8 cellular contexts compared by ENCODE assay signal in the genomic region with DNA sequence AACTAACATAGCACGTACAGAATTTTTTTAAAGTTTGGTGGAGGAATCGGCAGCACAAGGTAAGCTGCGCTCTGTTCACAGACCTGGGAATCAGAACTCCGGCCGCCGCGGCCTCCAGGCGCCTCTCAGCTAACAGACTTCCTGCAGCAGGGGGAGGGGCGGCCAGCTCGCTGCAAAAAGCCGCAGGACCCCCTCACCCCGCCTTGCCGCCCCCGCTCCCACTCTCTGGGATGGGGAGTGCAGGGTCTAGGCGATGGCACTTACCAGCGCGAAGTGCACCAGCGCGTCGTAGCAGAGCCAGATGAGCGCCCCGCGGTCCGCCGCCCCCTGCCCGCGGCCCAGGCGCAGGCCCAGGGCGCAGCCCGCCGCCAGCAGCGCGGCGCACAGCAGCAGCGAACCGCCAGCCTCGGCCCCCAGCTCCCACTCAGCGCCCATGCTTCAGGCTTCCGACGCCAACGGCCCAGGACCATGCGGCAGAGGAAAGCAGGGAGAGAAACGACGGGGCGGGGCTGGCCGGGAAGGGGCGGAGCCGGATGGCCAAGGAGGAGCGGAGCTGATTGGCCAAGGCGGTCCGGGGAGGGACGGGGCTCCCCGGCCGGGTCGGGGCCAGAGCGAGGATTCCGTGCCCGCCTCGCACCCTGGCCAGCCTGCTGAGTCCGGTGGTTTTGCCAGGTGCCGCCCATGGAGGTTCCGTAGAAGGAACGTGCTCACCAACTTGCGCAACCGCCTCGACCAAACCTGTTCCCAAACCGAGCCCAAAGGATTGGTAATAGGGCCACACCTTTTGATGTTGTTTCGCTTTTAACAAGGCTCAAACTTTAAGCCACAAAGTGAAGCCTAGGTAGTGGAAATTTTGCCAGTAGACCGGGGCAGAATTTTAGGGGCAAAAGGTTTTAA. TPM values are rescaled to one million over a fixed set of nuclear protein-coding genes. Genes with fewer than 3 reads are reported as not detected.
A peak's percentile ranks its signal among the peaks of the same experiment; 100 is the strongest.
DNase-seq lines count a peak whose midpoint lies in the region; ATAC-seq, FAIRE-seq and TF ChIP-seq lines count a peak whose summit lies in the region.

EBPL (minus strand) TSS at position 497 of the 897 bp plus-strand sequence; CDS start at position 435, 62 bp downstream.

- DNase-seq in NCI-H2171 (lab: John Stamatoyannopoulos, UW), result peak; percentile 84
- DNase-seq in WERI-Rb-1, result peak; percentile 90
- peak; percentile 90 to 92 for DNase-seq in breast epithelium (ENCODE audit: low spot score in 2 of 2)
- DNase-seq in iPS-NIHi11 (ENCODE audit: low spot score), result peak; percentile 99
- DNase-seq in small intestine, result peak; percentile 91

- peak within 1 kb of the TSS; percentile 84 for H3K4me3 ChIP-seq in ACC112 (ENCODE audit: low read depth, low read length)
- H3K4me3 ChIP-seq in WERI-Rb-1 (ENCODE audit: low read depth, low read length), result peak within 1 kb of the TSS; percentile 69
- peak within 1 kb of the TSS; percentile 62 to 96 (median 78) for H3K4me3 ChIP-seq in breast epithelium
- peak within 1 kb of the TSS; percentile 85 to 86 for H3K4me3 ChIP-seq in small intestine (ENCODE audit: low read depth in 1 of 2, low read length in 2 of 2)

- H3K36me3 ChIP-seq in ACC112 (ENCODE audit: insufficient read depth, low read length) (peaks cover 10% of the 10 kb centered on the region), WERI-Rb-1 (no peaks in the 10 kb centered on the region; the same call in 1 of the 2 replicates), breast epithelium (no peaks in the 10 kb centered on the region), small intestine (ENCODE audit: control insufficient read depth in 2 of 2, insufficient read depth in 2 of 2, low read length in 2 of 2) (peaks cover 0 to under 1% of the 10 kb centered on the region in 2 donors)

- no peaks in the 10 kb centered on the region for H3K27me3 ChIP-seq in ACC112 (ENCODE audit: insufficient read depth, low read length)
- H3K27me3 ChIP-seq in WERI-Rb-1 (ENCODE audit: insufficient read depth, low read depth, severe bottlenecking), result no peaks in the 10 kb centered on the region
- H3K27me3 ChIP-seq in breast epithelium, result no peaks in the 10 kb centered on the region
- H3K27me3 ChIP-seq in small intestine (ENCODE audit: control insufficient read depth in 2 of 2, insufficient read depth in 2 of 2, low read length in 2 of 2), result no peaks in the 10 kb centered on the region

- FAIRE-seq in small intestine (lab: Jason Lieb, UNC), result no peak

- WGBS in small intestine, 3 donors, result 0 to 1% (median 1%) methylated on average over 46 to 69 of the region's 69 CpGs

- peaks cover 14% of the 10 kb centered on the region for H3K4me1 ChIP-seq in ACC112 (ENCODE audit: control insufficient read depth, insufficient read depth, low read length, unreplicated experiment)
- H3K4me1 ChIP-seq in breast epithelium, result no peaks in the 10 kb centered on the region
- H3K4me1 ChIP-seq in small intestine (ENCODE audit: control insufficient read depth in 2 of 2, insufficient read depth in 1 of 2, low read depth in 1 of 2, low read length in 1 of 2), result peaks cover 0 to 6% of the 10 kb centered on the region in 2 donors

- H3K79me2 ChIP-seq in ACC112 (ENCODE audit: control insufficient read depth, insufficient read depth, low read length, unreplicated experiment), result peaks cover 40% of the 10 kb centered on the region

- intact Hi-C loops in breast epithelium (cut with DNase I; ENCODE audit: low total_unique reads), result loop anchor here (10.0 kb wide), 1 partner anchor 104 kb away; the partner anchor contains the start of gene KPNA3

- peak; percentile 17 for TF ChIP-seq POLR2A in breast epithelium (IDR thresholded peaks at IDR 0.05)

- H2AFZ ChIP-seq in ACC112 (ENCODE audit: low read length, unreplicated experiment), result peak within 1 kb of the TSS; percentile 78

- H3K9me3 ChIP-seq in WERI-Rb-1 (ENCODE audit: severe bottlenecking) (no peaks in the 10 kb centered on the region), breast epithelium (no peaks in the 10 kb centered on the region), small intestine (ENCODE audit: control insufficient read depth, low read depth) (no peaks in the 10 kb centered on the region)

- H3K27ac ChIP-seq in ACC112 (ENCODE audit: low read depth, low read length) (peak within 1 kb of the TSS; percentile 65), WERI-Rb-1 (peak within 1 kb of the TSS; percentile 68), breast epithelium (peak within 1 kb of the TSS; percentile 91 to 93), small intestine (ENCODE audit: low read depth in 1 of 2, low read length in 1 of 2) (peak within 1 kb of the TSS; percentile 78 to 98)

- ATAC-seq in GM18858 (IDR thresholded peaks at IDR 0.05; ENCODE audit: unreplicated experiment) (peak; percentile 88), HG03066 (IDR thresholded peaks at IDR 0.05; ENCODE audit: low read depth, unreplicated experiment) (peak; percentile 98)

- TF ChIP-seq CTCF in WERI-Rb-1 (IDR thresholded peaks at IDR 0.05; ENCODE audit: low read depth, low read length) (no peak), breast epithelium (IDR thresholded peaks at IDR 0.05) (no peak)

RNA-seq across cellular contexts. Expression of gene EBPL, which starts in this region (rescaled TPM):
- 100 to 1,000 TPM in 1 of 3 donors, 10 to 100 TPM in 2; 33.3 to 104 (median 80.1) TPM for total RNA-seq in breast epithelium
- polyA plus RNA-seq in small intestine, result 10 to 100 TPM in 2 of 3 donors, 1 to 10 TPM in 1; 5.6 to 59.5 (median 12.4) TPM

Comparison
In these comparisons a context has a peak if more than half of its experiments do, and no peak if none do; other contexts are left out.
1. Peak in every context shown above with its lines: DNase-seq, ATAC-seq, H3K4me3 ChIP-seq and H3K27ac ChIP-seq.